ENCODE assay signal across 8 cellular contexts in genomic region chr16:12819126-12820117, GRCh38. TPM values are rescaled to one million over a fixed set of nuclear protein-coding genes. Genes with fewer than 3 reads are reported as not detected.
A peak's percentile ranks its signal among the peaks of the same experiment; 100 is the strongest.
DNase-seq lines count a peak whose midpoint lies in the region; ATAC-seq and TF ChIP-seq lines count a peak whose summit lies in the region.

No MANE protein-coding gene starts in this region.

- no peak overlapping the region for H3K4me3 ChIP-seq in body of pancreas

- TF ChIP-seq POLR2A in body of pancreas (IDR thresholded peaks at IDR 0.05): no peak

- intact Hi-C loops in body of pancreas (cut with DNase I): no loop called here

- H3K9me3 ChIP-seq in body of pancreas: no peaks in the 10 kb centered on the region

- peak; percentile 8 to 72 (median 62) for TF ChIP-seq CTCF in body of pancreas (IDR thresholded peaks at IDR 0.05)

- WGBS in body of pancreas, 2 donors: 49 to 51% methylated on average over 18 of the region's 18 CpGs

- H3K4me1 ChIP-seq in body of pancreas: no peaks in the 10 kb centered on the region

- DNase-seq in Daoy (ENCODE audit: low read depth): peak; percentile 63
- DNase-seq in M059J (ENCODE audit: low read depth): peak; percentile 59
- peak; percentile 75 for DNase-seq in UCSD-AML1 (lab: John Stamatoyannopoulos, UW; ENCODE audit: unreplicated experiment)
- peak; percentile 27 to 58 (median 52) for DNase-seq in body of pancreas
- peak; percentile 50 for DNase-seq in inferior parietal cortex (ENCODE audit: extremely low spot score)
- peak; percentile 60 for DNase-seq in stimulated activated CD4-positive, alpha-beta T cell treated with anti-CD3 and anti-CD28 coated beads, Interleukin-2, amount 100 ng/mL, for 4 hours (ENCODE audit: low read depth)
- DNase-seq in occipital lobe (lab: John Stamatoyannopoulos, UW): no peak
- no peak for DNase-seq in DMS79 treated with DMSO at 0.1 percent for 48 hours (lab: John Stamatoyannopoulos, UW)

- H3K36me3 ChIP-seq in body of pancreas (replicated peaks in 1 of 2; ENCODE audit: insufficient read depth in 1 of 2, low read depth in 2 of 2): no peaks in the 10 kb centered on the region

- ATAC-seq in body of pancreas: no peak

- H3K27me3 ChIP-seq in body of pancreas: no peaks in the 10 kb centered on the region

- no peak overlapping the region for H3K27ac ChIP-seq in body of pancreas

RNA-seq across cellular contexts. Expression of gene CPPED1, which starts 15.7 kb away (rescaled TPM):
- 8.0 and 10.4 TPM in 2 replicates for total RNA-seq in Daoy (2014; rRNA removed; shearing (Covaris generic))
- total RNA-seq in M059J (2014; rRNA removed; shearing (Covaris generic)): 40.1 and 40.5 TPM in 2 replicates
- 1 to 10 TPM; 3.3 to 4.4 TPM for total RNA-seq in body of pancreas
- total RNA-seq in occipital lobe: 6.2 TPM

Comparison
In these comparisons a context has a peak if more than half of its experiments do, and no peak if none do; other contexts are left out.
1. DNase-seq: peak in Daoy (single experiment), M059J (single experiment), UCSD-AML1 (single experiment), body of pancreas (4 of 4), inferior parietal cortex (single experiment) and stimulated activated CD4-positive, alpha-beta T cell treated with anti-CD3 and anti-CD28 coated beads, Interleukin-2, amount 100 ng/mL, for 4 hours (single experiment); none in occipital lobe (single experiment) and DMS79 treated with DMSO at 0.1 percent for 48 hours (single experiment).